Comparison of ENCODE assay signal across 8 cellular contexts in the genomic region with DNA sequence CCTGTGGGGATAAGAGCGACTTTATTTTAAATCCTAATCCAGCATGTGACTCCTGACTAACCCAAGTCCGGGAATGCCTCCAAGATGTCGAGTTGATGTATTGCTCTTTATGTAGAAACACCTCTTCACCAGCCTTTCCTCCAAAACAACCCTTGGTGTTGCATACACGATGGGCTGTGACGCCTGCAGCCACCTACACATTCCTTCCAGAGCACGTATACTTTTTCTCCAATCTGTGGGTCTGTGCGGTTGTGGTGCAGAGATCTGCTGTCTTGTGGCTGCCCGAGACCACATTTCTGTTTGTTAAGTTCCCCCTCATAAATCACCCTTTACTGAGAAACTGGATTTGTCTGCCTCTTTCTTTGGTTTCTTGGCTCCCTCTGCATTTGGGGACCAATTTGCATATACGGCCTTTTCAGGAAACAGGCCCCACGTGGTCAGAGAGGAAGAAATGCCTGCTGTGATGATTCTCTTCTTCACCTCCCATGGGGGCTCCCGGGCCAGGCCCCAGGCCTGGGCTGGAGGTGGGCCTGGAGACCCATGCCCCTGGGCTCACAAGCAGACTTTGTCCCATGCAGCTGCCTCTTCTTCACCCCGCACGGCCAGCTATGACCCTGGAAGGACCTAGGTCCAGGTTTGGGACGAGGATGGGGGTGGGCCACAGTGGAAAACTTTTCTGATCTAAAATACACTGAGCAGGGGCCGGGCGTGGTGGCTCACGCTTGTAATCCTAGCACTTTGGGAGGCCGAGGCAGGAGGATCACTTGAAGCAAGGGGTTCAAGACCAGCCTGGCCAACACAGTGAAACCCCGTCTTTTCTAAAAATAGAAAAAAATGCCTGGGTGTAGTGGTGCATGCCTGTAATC. TPM values are rescaled to one million over a fixed set of nuclear protein-coding genes. Genes with fewer than 3 reads are reported as not detected.
DNase-seq lines count a peak whose midpoint lies in the region; ATAC-seq and TF ChIP-seq lines count a peak whose summit lies in the region.

No MANE protein-coding gene starts in this region.

- BruUV-seq in PC-3 (replicated peaks; lab: Mats Ljungman, UMichigan) = no TSS peak

- peaks cover 91% of the 10 kb centered on the region for H3K4me1 Mint-ChIP-seq in stimulated activated naive CD8-positive, alpha-beta T cell treated with anti-CD3 and anti-CD28 coated beads, Interleukin-15, amount 100 ng/mL, for 72 hours

- peak overlapping the region; percentile 54 to 71 for H3K27ac Mint-ChIP-seq in stimulated activated naive CD8-positive, alpha-beta T cell treated with anti-CD3 and anti-CD28 coated beads, Interleukin-15, amount 100 ng/mL, for 72 hours

- H3K9ac ChIP-seq in PC-3 (ENCODE audit: low read length) (no peak overlapping the region), mucosa of rectum (ENCODE audit: low read depth in 1 of 2, low read length in 2 of 2) (no peak overlapping the region)

- H3K4me3 Mint-ChIP-seq in stimulated activated naive CD8-positive, alpha-beta T cell treated with anti-CD3 and anti-CD28 coated beads, Interleukin-15, amount 100 ng/mL, for 72 hours = peak overlapping the region; percentile 26 to 67

- no peaks in the 10 kb centered on the region for H3K9me3 ChIP-seq in PC-3 (ENCODE audit: low read length)
- H3K9me3 ChIP-seq in mucosa of rectum (ENCODE audit: control insufficient read depth in 2 of 2, low read length in 2 of 2) = no peaks in the 10 kb centered on the region
- no peaks in the 10 kb centered on the region for H3K9me3 ChIP-seq in left ventricle myocardium inferior (replicated peaks)

- H3K9me2 ChIP-seq in PC-3 (replicated peaks; ENCODE audit: low read length) = no peaks in the 10 kb centered on the region

- H3K27me3 Mint-ChIP-seq in stimulated activated naive CD8-positive, alpha-beta T cell treated with anti-CD3 and anti-CD28 coated beads, Interleukin-15, amount 100 ng/mL, for 72 hours = peaks cover 29% of the 10 kb centered on the region

- H3K27me3 ChIP-seq in PC-3 (ENCODE audit: low read length) = no peaks in the 10 kb centered on the region
- H3K27me3 ChIP-seq in mucosa of rectum (ENCODE audit: control insufficient read depth in 2 of 2, insufficient read depth in 2 of 2, low read length in 2 of 2) = no peaks in the 10 kb centered on the region
- H3K27me3 ChIP-seq in left ventricle myocardium inferior (ENCODE audit: low read depth) = no peaks in the 10 kb centered on the region

- CTCF ChIA-PET in PC-3 (lab: Charles Lee) = no interaction called here

- no peaks in the 10 kb centered on the region for H3F3A ChIP-seq in PC-3 (ENCODE audit: low read length, unreplicated experiment)

- DNase-seq in GM10266 (ENCODE audit: extremely low spot score) (peak; percentile 64), PC-3 (peak; percentile 37), astrocyte of the spinal cord (ENCODE audit: low read depth, low spot score) (peak; percentile 99), NCI-H1930 (lab: John Stamatoyannopoulos, UW) (no peak), left ventricle myocardium inferior (no peak)
- DNase-seq in stimulated activated naive CD8-positive, alpha-beta T cell treated with anti-CD3 and anti-CD28 coated beads, Interleukin-15, amount 100 ng/mL, for 72 hours = peak; percentile 81 to 93

- H3K9me3 Mint-ChIP-seq in stimulated activated naive CD8-positive, alpha-beta T cell treated with anti-CD3 and anti-CD28 coated beads, Interleukin-15, amount 100 ng/mL, for 72 hours = no peaks in the 10 kb centered on the region

- no peak overlapping the region for H3K4me2 ChIP-seq in PC-3 (ENCODE audit: low read length)

- intact Hi-C loops in PC-3 (cut with micrococcal nuclease) (no loop called here), left ventricle myocardium inferior (cut with micrococcal nuclease) (no loop called here)

- ATAC-seq in HG02642 (IDR thresholded peaks at IDR 0.05; ENCODE audit: poor library complexity, unreplicated experiment) (peak; percentile 63), PC-3 (no peak)
- ATAC-seq in stimulated activated naive CD8-positive, alpha-beta T cell treated with anti-CD3 and anti-CD28 coated beads, Interleukin-15, amount 100 ng/mL, for 72 hours = peak; percentile 92

- H3K79me2 ChIP-seq in PC-3 (ENCODE audit: low read length) = no peaks in the 10 kb centered on the region

- in situ Hi-C loops in astrocyte of the spinal cord (cut with HindIII; ENCODE audit: low sequenced_read_pairs) = no loop called here

- POLR2A ChIA-PET in PC-3 (lab: Charles Lee; ENCODE audit: unreplicated experiment) = no interaction called here

- H3K4me1 ChIP-seq in PC-3 (ENCODE audit: insufficient read depth, low read length) = peaks cover 47% of the 10 kb centered on the region
- H3K4me1 ChIP-seq in mucosa of rectum (ENCODE audit: control insufficient read depth in 2 of 2, insufficient read depth in 2 of 2, low read length in 2 of 2) = peaks cover 15 to 19% of the 10 kb centered on the region in 2 donors
- peaks cover 19% of the 10 kb centered on the region for H3K4me1 ChIP-seq in left ventricle myocardium inferior

- no peak overlapping the region for H2AFZ ChIP-seq in PC-3 (ENCODE audit: low read length)

- H3K4me3 ChIP-seq in PC-3 (ENCODE audit: low read length) (no peak overlapping the region), astrocyte of the spinal cord (ENCODE audit: low read depth, low read length) (no peak overlapping the region), mucosa of rectum (ENCODE audit: low read length in 2 of 2) (no peak overlapping the region), left ventricle myocardium inferior (no peak overlapping the region)

- H3K36me3 ChIP-seq in PC-3 (ENCODE audit: low read depth, low read length) = no peaks in the 10 kb centered on the region
- H3K36me3 ChIP-seq in mucosa of rectum (ENCODE audit: control insufficient read depth in 2 of 2, insufficient read depth in 2 of 2, low read length in 2 of 2) = no peaks in the 10 kb centered on the region
- no peaks in the 10 kb centered on the region for H3K36me3 ChIP-seq in left ventricle myocardium inferior

- no peaks in the 10 kb centered on the region for H4K20me1 ChIP-seq in PC-3 (ENCODE audit: low read length)

- TF ChIP-seq CTCF in GM10266 (IDR thresholded peaks at IDR 0.05; ENCODE audit: control insufficient read depth, insufficient read depth, low read depth, missing control alignments) (no peak), PC-3 (conservative IDR thresholded peaks at IDR 0.05; ENCODE audit: low read depth, low read length) (no peak), astrocyte of the spinal cord (IDR thresholded peaks at IDR 0.05; ENCODE audit: low read depth, low read length) (no peak), left ventricle myocardium inferior (IDR thresholded peaks at IDR 0.05; ENCODE audit: borderline replicate concordance) (no peak)

- H3K27ac ChIP-seq in PC-3 (ENCODE audit: low read length) = peak overlapping the region; percentile 30
- peak overlapping the region; percentile 18 to 65 for H3K27ac ChIP-seq in mucosa of rectum (ENCODE audit: low read depth in 2 of 2, low read length in 2 of 2)
- H3K27ac ChIP-seq in left ventricle myocardium inferior (replicated peaks) = no peak overlapping the region

RNA-seq across cellular contexts. Expression of gene AFAP1, which starts 21.4 kb away (rescaled TPM):
- total RNA-seq in PC-3 (2014; rRNA removed) = 42.1 and 51.4 TPM in 2 replicates
- total RNA-seq in left ventricle myocardium inferior = 6.8 TPM

Comparison
In these comparisons a context has a peak if more than half of its experiments do, and no peak if none do; other contexts are left out.
1. DNase-seq: peak in GM10266 (single experiment), PC-3 (single experiment), astrocyte of the spinal cord (single experiment) and stimulated activated naive CD8-positive, alpha-beta T cell treated with anti-CD3 and anti-CD28 coated beads, Interleukin-15, amount 100 ng/mL, for 72 hours (2 of 2); none in NCI-H1930 (0 of 2) and left ventricle myocardium inferior (single experiment).